Comparison of ENCODE assay signal across 21 cellular contexts in the genomic region with DNA sequence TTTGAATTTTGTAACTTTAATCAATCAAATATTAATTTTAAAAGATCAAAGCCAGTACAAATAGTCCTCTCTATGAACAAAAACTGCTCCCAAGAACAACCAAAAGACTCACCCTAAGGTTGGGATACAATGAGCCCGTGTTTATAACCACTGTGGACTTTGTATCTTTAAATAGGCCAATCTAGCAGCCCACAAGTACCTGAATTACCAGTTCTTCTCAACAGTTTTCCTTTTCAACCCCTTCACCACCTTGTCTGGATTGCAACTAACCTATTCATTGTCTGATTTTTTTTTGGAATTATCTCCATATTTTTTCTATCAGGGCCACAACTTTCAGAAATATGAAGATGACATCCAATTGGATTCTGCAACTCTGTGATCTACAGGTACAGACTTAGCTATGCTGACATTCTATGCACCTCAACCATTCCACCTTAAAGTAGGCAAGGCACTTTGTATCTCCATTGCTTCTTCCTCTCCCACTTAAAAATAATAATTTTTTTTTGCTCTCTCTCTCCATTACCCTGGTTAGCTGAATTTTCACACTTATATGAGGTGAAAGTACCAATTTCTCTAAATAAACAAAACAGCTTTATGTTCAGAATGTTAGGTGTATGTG.
"Had no signal": no experiment of that assay in that cellular context is flagged by ENCODE, and none has a peak within 500 bp of the region (broad histone marks: within the 10 kb centered on the region; RNA-seq: fewer than 3 reads in every experiment).

No MANE protein-coding gene starts in this region.

- H3K27ac Mint-ChIP-seq: activated CD4-positive, alpha-beta memory T cell treated with anti-CD3 and anti-CD28 coated beads, Interleukin-2, amount 10 ng/mL, durations not matched to agents 7 days and 5 days; activated naive CD8-positive, alpha-beta T cell treated with anti-CD3 and anti-CD28 coated beads, Interleukin-2, amount 10 ng/mL, durations not matched to agents 7 days and 5 days; activated T-helper 17 cell treated with anti-CD3 and anti-CD28 coated beads, Interleukin-2, amount 50 U/mL, for 72 hours; memory B cell; natural killer cell treated with Interleukin-12 subunit alpha and Interleukin-12 subunit beta and Interleukin-15 and Interleukin-18, amount 100 ng/mL, for 72 hours had no signal

- H3K4me3 Mint-ChIP-seq: activated CD4-positive, alpha-beta memory T cell treated with anti-CD3 and anti-CD28 coated beads, Interleukin-2, amount 10 ng/mL, durations not matched to agents 7 days and 5 days; activated naive CD8-positive, alpha-beta T cell treated with anti-CD3 and anti-CD28 coated beads, Interleukin-2, amount 10 ng/mL, durations not matched to agents 7 days and 5 days; activated T-helper 17 cell treated with anti-CD3 and anti-CD28 coated beads, Interleukin-2, amount 50 U/mL, for 72 hours; memory B cell; natural killer cell treated with Interleukin-12 subunit alpha and Interleukin-12 subunit beta and Interleukin-15 and Interleukin-18, amount 100 ng/mL, for 72 hours had no signal

- H3K9me3 ChIP-seq: neutrophil, tibial artery had no signal

- H3K4me1 Mint-ChIP-seq: activated CD4-positive, alpha-beta memory T cell treated with anti-CD3 and anti-CD28 coated beads, Interleukin-2, amount 10 ng/mL, durations not matched to agents 7 days and 5 days; activated naive CD8-positive, alpha-beta T cell treated with anti-CD3 and anti-CD28 coated beads, Interleukin-2, amount 10 ng/mL, durations not matched to agents 7 days and 5 days; activated T-helper 17 cell treated with anti-CD3 and anti-CD28 coated beads, Interleukin-2, amount 50 U/mL, for 72 hours; memory B cell had no signal

- H3K4me3 ChIP-seq: tibial artery had no signal

- ATAC-seq: activated T-helper 17 cell treated with anti-CD3 and anti-CD28 coated beads, Interleukin-2, amount 50 U/mL, for 72 hours; left ventricle myocardium superior; natural killer cell treated with Interleukin-12 subunit alpha and Interleukin-12 subunit beta and Interleukin-15 and Interleukin-18, amount 100 ng/mL, for 72 hours had no signal

- H3K27me3 ChIP-seq: brain microvascular endothelial cell, neutrophil, tibial artery had no signal

- DNase-seq: activated CD4-positive, alpha-beta memory T cell treated with anti-CD3 and anti-CD28 coated beads, Interleukin-2, amount 10 ng/mL, durations not matched to agents 7 days and 5 days; activated CD4-positive, alpha-beta T cell treated with anti-CD3 and anti-CD28 coated beads for 48 hours; activated CD4-positive, CD25-positive, alpha-beta regulatory T cell; activated naive CD4-positive, alpha-beta T cell; activated naive CD8-positive, alpha-beta T cell treated with anti-CD3 and anti-CD28 coated beads, Interleukin-2, amount 10 ng/mL, durations not matched to agents 7 days and 5 days; activated T-cell treated with anti-CD3 and anti-CD28 coated beads, Interleukin-2, amount 50 U/mL, for 1 hour; brain microvascular endothelial cell; central memory CD4-positive, alpha-beta T cell; erythroblast; foreskin melanocyte; left ventricle myocardium superior; stimulated activated CD8-positive, alpha-beta memory T cell treated with anti-CD3 and anti-CD28 coated beads, Interleukin-4, amount 100 ng/mL, for 48 hours; stimulated activated naive CD4-positive, alpha-beta T cell; T1000; tibial artery had no signal

- H3K9me3 Mint-ChIP-seq: activated CD4-positive, alpha-beta memory T cell treated with anti-CD3 and anti-CD28 coated beads, Interleukin-2, amount 10 ng/mL, durations not matched to agents 7 days and 5 days; activated T-helper 17 cell treated with anti-CD3 and anti-CD28 coated beads, Interleukin-2, amount 50 U/mL, for 72 hours had no signal

- H3K36me3 ChIP-seq: brain microvascular endothelial cell, neutrophil, tibial artery had no signal

- FAIRE-seq: endometrium, urothelium cell line had no signal

- H3K27ac ChIP-seq: brain microvascular endothelial cell, neutrophil, tibial artery had no signal

- H3K36me3 Mint-ChIP-seq: activated naive CD8-positive, alpha-beta T cell treated with anti-CD3 and anti-CD28 coated beads, Interleukin-2, amount 10 ng/mL, durations not matched to agents 7 days and 5 days; memory B cell had no signal
